ENCODE assay signal across 13 cellular contexts in genomic region chrX:46444011-46444410, GRCh38.
DNase-seq lines count a peak whose midpoint lies in the region; ATAC-seq, FAIRE-seq and TF ChIP-seq lines count a peak whose summit lies in the region.
"Had no signal": no experiment of that assay in that cellular context is flagged by ENCODE, and none has a peak within 500 bp of the region (broad histone marks: within the 10 kb centered on the region; RNA-seq: fewer than 3 reads in every experiment).

No MANE protein-coding gene starts in this region.

- H3K27me3 Mint-ChIP-seq in activated naive CD8-positive, alpha-beta T cell treated with anti-CD3 and anti-CD28 coated beads for 36 hours, result no peaks in the 10 kb centered on the region

- dilution Hi-C loops in keratinocyte (cut with MboI; ENCODE audit: extremely low pct_ligation_motif_present, low sequenced_read_pairs), result no loop called here

- no peak for TF ChIP-seq CTCF in keratinocyte (optimal IDR thresholded peaks at IDR 0.05 in 1 of 3, IDR thresholded peaks at IDR 0.05 in 1 of 3, conservative IDR thresholded peaks at IDR 0.05 in 1 of 3; ENCODE audit: extremely low read depth in 1 of 3, insufficient read depth in 2 of 3, low read length in 3 of 3)

- H2AFZ ChIP-seq in keratinocyte (ENCODE audit: control insufficient read depth, low read length), result no peak overlapping the region

- H3K4me3 ChIP-seq in keratinocyte (ENCODE audit: control insufficient read depth in 2 of 3, extremely low read depth in 1 of 3, insufficient read depth in 2 of 3, low read depth in 1 of 3, low read length in 3 of 3), result no peak overlapping the region

- H3K36me3 Mint-ChIP-seq in activated naive CD8-positive, alpha-beta T cell treated with anti-CD3 and anti-CD28 coated beads for 36 hours, result peaks cover 7% of the 10 kb centered on the region

- no peak overlapping the region for H3K4me2 ChIP-seq in keratinocyte (ENCODE audit: control insufficient read depth, extremely low read depth, insufficient read depth, low read depth, low read length)

- H3K36me3 ChIP-seq in keratinocyte (ENCODE audit: control insufficient read depth in 2 of 2, extremely low read depth in 1 of 2, insufficient read depth in 2 of 2, low read length in 2 of 2), result peaks cover 0 to 2% of the 10 kb centered on the region in 2 experiments

- ATAC-seq in GM18868 (IDR thresholded peaks at IDR 0.05; ENCODE audit: unreplicated experiment), result no peak
- ATAC-seq in HG02763 (IDR thresholded peaks at IDR 0.05; ENCODE audit: unreplicated experiment), result no peak
- ATAC-seq in HG02588 (IDR thresholded peaks at IDR 0.05; ENCODE audit: unreplicated experiment), result no peak
- ATAC-seq: activated T-cell treated with anti-CD3 and anti-CD28 coated beads, Interleukin-2, amount 50 U/mL, for 4 hours; esophagus mucosa had no signal

- H3K27ac ChIP-seq in keratinocyte (ENCODE audit: control insufficient read depth, insufficient read depth, low read length), result no peak overlapping the region

- DNase-seq in COLO829 (ENCODE audit: low spot score) (peak; percentile 70), HT1080 (ENCODE audit: low read depth) (peak; percentile 94), keratinocyte (ENCODE audit: low read depth, low spot score) (peak; percentile 7), putamen (ENCODE audit: low spot score) (no peak)
- peak; percentile 4 for DNase-seq in activated naive CD8-positive, alpha-beta T cell treated with anti-CD3 and anti-CD28 coated beads for 36 hours
- DNase-seq: activated T-cell treated with anti-CD3 and anti-CD28 coated beads, Interleukin-2, amount 50 U/mL, for 4 hours; stimulated activated CD8-positive, alpha-beta memory T cell treated with anti-CD3 and anti-CD28 coated beads, Interleukin-4, amount 100 ng/mL, for 48 hours had no signal

- peaks cover 14% of the 10 kb centered on the region for H3K4me1 Mint-ChIP-seq in activated naive CD8-positive, alpha-beta T cell treated with anti-CD3 and anti-CD28 coated beads for 36 hours

- no peaks in the 10 kb centered on the region for H3K9me1 ChIP-seq in keratinocyte (ENCODE audit: control insufficient read depth, extremely low read depth, insufficient read depth, low read length)

- FAIRE-seq in keratinocyte (lab: Jason Lieb, UNC), result peak; percentile 43
- FAIRE-seq: GM12892, H1 had no signal

- peaks cover 5% of the 10 kb centered on the region for H3K4me1 ChIP-seq in keratinocyte (ENCODE audit: control insufficient read depth, extremely low read depth, insufficient read depth, low read length)

- no peak overlapping the region for H3K27ac Mint-ChIP-seq in activated naive CD8-positive, alpha-beta T cell treated with anti-CD3 and anti-CD28 coated beads for 36 hours

- H3K9me3 Mint-ChIP-seq in activated naive CD8-positive, alpha-beta T cell treated with anti-CD3 and anti-CD28 coated beads for 36 hours, result no peaks in the 10 kb centered on the region
- H3K9me3 Mint-ChIP-seq: activated T-cell treated with anti-CD3 and anti-CD28 coated beads, Interleukin-2, amount 50 U/mL, for 4 hours had no signal

- no peaks in the 10 kb centered on the region for H3K9me3 ChIP-seq in keratinocyte (ENCODE audit: control insufficient read depth, low read depth, low read length)

- H4K20me1 ChIP-seq in keratinocyte (ENCODE audit: control insufficient read depth, extremely low read depth, insufficient read depth, low read length), result no peaks in the 10 kb centered on the region

- no peak overlapping the region for H3K9ac ChIP-seq in keratinocyte (ENCODE audit: control insufficient read depth, extremely low read depth, insufficient read depth, low read length)

- H3K4me3 Mint-ChIP-seq in activated naive CD8-positive, alpha-beta T cell treated with anti-CD3 and anti-CD28 coated beads for 36 hours, result no peak overlapping the region
- H3K4me3 Mint-ChIP-seq: activated T-cell treated with anti-CD3 and anti-CD28 coated beads, Interleukin-2, amount 50 U/mL, for 4 hours had no signal

- peaks cover 4% of the 10 kb centered on the region for H3K79me2 ChIP-seq in keratinocyte (ENCODE audit: control insufficient read depth, insufficient read depth, low read length)

- no peaks in the 10 kb centered on the region for H3K27me3 ChIP-seq in keratinocyte (ENCODE audit: control insufficient read depth, extremely low read depth, insufficient read depth, low read length)
